ENCODE assay signal across 24 cellular contexts in genomic region chr3:60542981-60543380, GRCh38.
"Had no signal": no experiment of that assay in that cellular context is flagged by ENCODE, and none has a peak within 500 bp of the region (broad histone marks: within the 10 kb centered on the region; RNA-seq: fewer than 3 reads in every experiment).

No MANE protein-coding gene starts in this region.

- H3K27me3 ChIP-seq: breast epithelium, heart right ventricle, thyroid gland had no signal

- H3K9me3 Mint-ChIP-seq: T-helper 1 cell treated with Interleukin-12 subunit alpha and Interleukin-12 subunit beta and Interleukin-4 antibody, amounts not matched to agents 30 μg/mL and 1 μg/mL, for 36 hours had no signal

- H3K27me3 Mint-ChIP-seq: activated naive CD8-positive, alpha-beta T cell treated with anti-CD3 and anti-CD28 coated beads for 36 hours; naive B cell; stimulated activated naive CD8-positive, alpha-beta T cell treated with anti-CD3 and anti-CD28 coated beads, Interleukin-15, Interleukin-2, amounts not matched to agents 100 ng/mL and 50 ng/mL, for 24 hours had no signal

- H3K27ac ChIP-seq: breast epithelium, epithelial cell of prostate, heart right ventricle, lower lobe of right lung, thyroid gland had no signal

- H3K36me3 ChIP-seq: breast epithelium, heart right ventricle, lower lobe of right lung, thyroid gland had no signal

- H3K4me3 ChIP-seq: breast epithelium, heart right ventricle, lower lobe of right lung, thyroid gland had no signal

- H3K9me3 ChIP-seq: breast epithelium, thyroid gland had no signal

- H3K4me1 ChIP-seq: breast epithelium, heart right ventricle, lower lobe of right lung, thyroid gland had no signal

- FAIRE-seq: kidney had no signal

- H3K4me3 Mint-ChIP-seq: activated naive CD8-positive, alpha-beta T cell treated with anti-CD3 and anti-CD28 coated beads for 36 hours; stimulated activated naive CD8-positive, alpha-beta T cell treated with anti-CD3 and anti-CD28 coated beads, Interleukin-15, Interleukin-2, amounts not matched to agents 100 ng/mL and 50 ng/mL, for 24 hours; T-helper 1 cell treated with Interleukin-12 subunit alpha and Interleukin-12 subunit beta and Interleukin-4 antibody, amounts not matched to agents 30 μg/mL and 1 μg/mL, for 36 hours had no signal

- ATAC-seq: heart right ventricle, left lobe of liver, lower lobe of right lung had no signal

- H3K36me3 Mint-ChIP-seq: naive B cell had no signal

- H3K4me1 Mint-ChIP-seq: activated naive CD8-positive, alpha-beta T cell treated with anti-CD3 and anti-CD28 coated beads for 36 hours had no signal

- DNase-seq: activated CD4-positive, alpha-beta T cell treated with anti-CD3 and anti-CD28 coated beads for 4 hours; activated CD4-positive, alpha-beta T cell treated with anti-CD3 and anti-CD28 coated beads, Interleukin-2, amount 50 U/mL, for 48 hours; activated CD4-positive, CD25-positive, alpha-beta regulatory T cell; activated naive CD4-positive, alpha-beta T cell treated with Interleukin-2 at 50 U/mL for 16 hours; activated naive CD8-positive, alpha-beta T cell treated with anti-CD3 and anti-CD28 coated beads for 36 hours; activated T-cell treated with anti-CD3 and anti-CD28 coated beads, Interleukin-2, amount 50 U/mL, for 48 hours; cortex of kidney; foreskin fibroblast; heart right ventricle; kidney; lower lobe of right lung; naive B cell; occipital lobe; posterior cingulate gyrus; retina; stimulated activated CD4-positive, alpha-beta T cell treated with anti-CD3 and anti-CD28 coated beads, Interleukin-4, amount 100 ng/mL, for 4 hours; substantia nigra; T1000; thyroid gland had no signal

- H3K27ac Mint-ChIP-seq: activated naive CD8-positive, alpha-beta T cell treated with anti-CD3 and anti-CD28 coated beads for 36 hours; stimulated activated naive CD8-positive, alpha-beta T cell treated with anti-CD3 and anti-CD28 coated beads, Interleukin-15, Interleukin-2, amounts not matched to agents 100 ng/mL and 50 ng/mL, for 24 hours; T-helper 1 cell treated with Interleukin-12 subunit alpha and Interleukin-12 subunit beta and Interleukin-4 antibody, amounts not matched to agents 30 μg/mL and 1 μg/mL, for 36 hours had no signal
